ENCODE assay signal across 11 cellular contexts in genomic region chr14:101077511-101078074, GRCh38.
A peak's percentile ranks its signal among the peaks of the same experiment; 100 is the strongest.
DNase-seq lines count a peak whose midpoint lies in the region; ATAC-seq, FAIRE-seq and TF ChIP-seq lines count a peak whose summit lies in the region.
"Had no signal": no experiment of that assay in that cellular context is flagged by ENCODE, and none has a peak within 500 bp of the region (broad histone marks: within the 10 kb centered on the region; RNA-seq: fewer than 3 reads in every experiment).

No MANE protein-coding gene starts in this region.

- H4K20me1 ChIP-seq in K562 (replicated peaks; ENCODE audit: control insufficient read depth, insufficient read depth, low read length), result no peaks in the 10 kb centered on the region; the same call in 1 of the 2 replicates

- H3K4me3 ChIP-seq in K562, result no peak overlapping the region
- H3K4me3 ChIP-seq in left lung, result no peak overlapping the region
- peak overlapping the region; percentile 26 for H3K4me3 ChIP-seq in thymus (ENCODE audit: low read length)
- no peak overlapping the region for H3K4me3 ChIP-seq in mucosa of descending colon
- H3K4me3 ChIP-seq: psoas muscle had no signal

- TF ChIP-seq CTCF in K562 (IDR thresholded peaks at IDR 0.05 in 2 of 3, conservative IDR thresholded peaks at IDR 0.05 in 1 of 3; ENCODE audit: insufficient read depth in 2 of 3, low read depth in 1 of 3, low read length in 3 of 3) (no peak), left lung (IDR thresholded peaks at IDR 0.05) (no peak), mucosa of descending colon (IDR thresholded peaks at IDR 0.05) (no peak)

- peaks cover 47% of the 10 kb centered on the region for H3K27me3 Mint-ChIP-seq in activated CD8-positive, alpha-beta memory T cell treated with anti-CD3 and anti-CD28 coated beads, Interleukin-2, amount 10 ng/mL, durations not matched to agents 7 days and 5 days

- no peak for ATAC-seq in activated CD8-positive, alpha-beta memory T cell treated with anti-CD3 and anti-CD28 coated beads, Interleukin-2, amount 10 ng/mL, durations not matched to agents 7 days and 5 days
- no peak for ATAC-seq in K562
- no peak for ATAC-seq in left lung
- no peak for ATAC-seq in mucosa of descending colon
- ATAC-seq: CD8-positive, alpha-beta T cell; psoas muscle had no signal

- no peaks in the 10 kb centered on the region for H3K36me3 Mint-ChIP-seq in activated CD8-positive, alpha-beta memory T cell treated with anti-CD3 and anti-CD28 coated beads, Interleukin-2, amount 10 ng/mL, durations not matched to agents 7 days and 5 days
- H3K36me3 Mint-ChIP-seq: CD8-positive, alpha-beta T cell had no signal

- no peak overlapping the region for H3K4me2 ChIP-seq in K562 (ENCODE audit: insufficient read depth, low read length)

- no peak overlapping the region for H2AFZ ChIP-seq in K562 (ENCODE audit: low read depth, low read length)

- TF ChIP-seq EP300 in K562 (IDR thresholded peaks at IDR 0.05; ENCODE audit: low read length), result no peak

- FAIRE-seq in K562 (lab: Jason Lieb, UNC), result no peak

- H3K9ac ChIP-seq in K562 (ENCODE audit: insufficient read depth in 1 of 2, low read depth in 2 of 2, low read length in 2 of 2), result no peak overlapping the region

- POLR2A ChIA-PET in K562 (lab: Yijun Ruan, JAX), result no interaction called here

- H3K4me1 Mint-ChIP-seq in activated CD8-positive, alpha-beta memory T cell treated with anti-CD3 and anti-CD28 coated beads, Interleukin-2, amount 10 ng/mL, durations not matched to agents 7 days and 5 days, result no peaks in the 10 kb centered on the region

- DNase-seq in activated CD8-positive, alpha-beta memory T cell treated with anti-CD3 and anti-CD28 coated beads, Interleukin-2, amount 10 ng/mL, durations not matched to agents 7 days and 5 days, result peak; percentile 29
- DNase-seq in activated CD8-positive, alpha-beta memory T cell treated with anti-CD3 and anti-CD28 coated beads, Interleukin-2, amount 50 U/mL, for 48 hours, result no peak
- peak in 2 of 4 experiments; percentile 14 for DNase-seq in K562 (ENCODE audit: extremely low read depth in 1 of 4, low spot score in 3 of 4)
- peak; percentile 29 to 56 for DNase-seq in left lung
- no peak for DNase-seq in cerebellar nuclear complex (lab: John Stamatoyannopoulos, UW)
- DNase-seq in COR-L47 (lab: John Stamatoyannopoulos, UW), result no peak
- DNase-seq in mucosa of descending colon, result no peak
- DNase-seq: psoas muscle had no signal

- H3K4me1 ChIP-seq in K562 (replicated peaks in 1 of 2; ENCODE audit: control insufficient read depth in 2 of 2, insufficient read depth in 2 of 2, low read length in 2 of 2) (peaks cover 0 to 16% of the 10 kb centered on the region in 2 experiments; a peak in 2 of 5 replicates), left lung (no peaks in the 10 kb centered on the region), thymus (ENCODE audit: control insufficient read depth, insufficient read depth, low read length) (peaks cover 5% of the 10 kb centered on the region), mucosa of descending colon (ENCODE audit: low read depth) (peaks cover 3% of the 10 kb centered on the region)
- H3K4me1 ChIP-seq: psoas muscle had no signal

- 11% methylated on average over 21 of the region's 37 CpGs for WGBS in K562 (ENCODE audit: insufficient coverage, low coverage, missing lambda C conversion rate)
- WGBS in thymus, result 1% methylated on average over 37 of the region's 37 CpGs

- no peak for TF ChIP-seq RAD21 in K562 (CRISPR knock-in tag; conservative IDR thresholded peaks at IDR 0.05 in 1 of 2, IDR thresholded peaks at IDR 0.05 in 1 of 2)

- H3K27ac ChIP-seq in K562 (ENCODE audit: extremely low read depth, low read depth, low read length) (no peak overlapping the region), left lung (no peak overlapping the region), thymus (ENCODE audit: low read depth) (no peak overlapping the region)
- H3K27ac ChIP-seq: psoas muscle, RWPE1 had no signal

- no peaks in the 10 kb centered on the region for H3K9me3 Mint-ChIP-seq in activated CD8-positive, alpha-beta memory T cell treated with anti-CD3 and anti-CD28 coated beads, Interleukin-2, amount 10 ng/mL, durations not matched to agents 7 days and 5 days (ENCODE audit: low read depth)
- H3K9me3 Mint-ChIP-seq: CD8-positive, alpha-beta T cell had no signal

- H3K4me3 Mint-ChIP-seq in activated CD8-positive, alpha-beta memory T cell treated with anti-CD3 and anti-CD28 coated beads, Interleukin-2, amount 10 ng/mL, durations not matched to agents 7 days and 5 days, result no peak overlapping the region
- H3K4me3 Mint-ChIP-seq: CD8-positive, alpha-beta T cell had no signal

- intact Hi-C loops in K562 (cut with micrococcal nuclease), result no loop called here
- intact Hi-C loops in left lung (cut with DNase I), result no loop called here
- intact Hi-C loops in mucosa of descending colon (cut with DNase I, micrococcal nuclease), result no loop called here

- H3K27me3 ChIP-seq in K562 (ENCODE audit: control insufficient read depth in 2 of 2, insufficient read depth in 2 of 2, low read length in 2 of 2) (peaks cover 0 to 37% of the 10 kb centered on the region in 2 experiments; a peak in 2 of 5 replicates), left lung (peaks cover 29 to 75% of the 10 kb centered on the region in 2 donors), thymus (ENCODE audit: control insufficient read depth, insufficient read depth) (peaks cover 17% of the 10 kb centered on the region)

- no peak overlapping the region for H3K27ac Mint-ChIP-seq in activated CD8-positive, alpha-beta memory T cell treated with anti-CD3 and anti-CD28 coated beads, Interleukin-2, amount 10 ng/mL, durations not matched to agents 7 days and 5 days
- H3K27ac Mint-ChIP-seq: CD8-positive, alpha-beta T cell had no signal

- H3K9me3 ChIP-seq in K562 (replicated peaks; ENCODE audit: control insufficient read depth, insufficient read depth, low read depth, low read length) (no peaks in the 10 kb centered on the region), left lung (no peaks in the 10 kb centered on the region), thymus (ENCODE audit: control insufficient read depth) (no peaks in the 10 kb centered on the region), mucosa of descending colon (no peaks in the 10 kb centered on the region)

- H3K36me3 ChIP-seq in K562 (ENCODE audit: control insufficient read depth, insufficient read depth, low read length) (no peaks in the 10 kb centered on the region), left lung (no peaks in the 10 kb centered on the region), thymus (ENCODE audit: control insufficient read depth, insufficient read depth) (no peaks in the 10 kb centered on the region), mucosa of descending colon (ENCODE audit: low read depth) (no peaks in the 10 kb centered on the region)

- BruUV-seq in K562 (replicated peaks; lab: Mats Ljungman, UMichigan), result no TSS peak

- in situ Hi-C loops in K562 (cut with MboI), result no loop called here

- no peak for TF ChIP-seq POLR2A in K562 (conservative IDR thresholded peaks at IDR 0.05)

- H3K79me2 ChIP-seq in K562 (ENCODE audit: control insufficient read depth, insufficient read depth, low read length), result no peaks in the 10 kb centered on the region

- CTCF ChIA-PET in activated CD8-positive, alpha-beta memory T cell treated with anti-CD3 and anti-CD28 coated beads, Interleukin-2, amount 10 ng/mL, durations not matched to agents 7 days and 5 days (lab: Charles Lee), result interaction anchor here (0.6 kb wide), 1 partner anchor 160 kb away, joined by 3 read pairs; no protein-coding TSS in a partner anchor
- CTCF ChIA-PET in K562 (lab: Yijun Ruan, JAX; ENCODE audit: low intra/inter-chr PET ratio), result no interaction called here

- no peaks in the 10 kb centered on the region for H3K9me1 ChIP-seq in K562 (ENCODE audit: control insufficient read depth, insufficient read depth, low read length)

TF ChIP-seq in K562, 482 proteins besides CTCF, POLR2A, EP300 and RAD21:
- TF ChIP-seq THRB (CRISPR knock-in tag; conservative IDR thresholded peaks at IDR 0.05), result no peak
- peak; percentile 66 for TF ChIP-seq EGR1 (conservative IDR thresholded peaks at IDR 0.05)

Comparison
In these comparisons a context has a peak if more than half of its experiments do, and no peak if none do; other contexts are left out.
1. DNase-seq: peak in activated CD8-positive, alpha-beta memory T cell treated with anti-CD3 and anti-CD28 coated beads, Interleukin-2, amount 10 ng/mL, durations not matched to agents 7 days and 5 days (single experiment) and left lung (2 of 2); none in activated CD8-positive, alpha-beta memory T cell treated with anti-CD3 and anti-CD28 coated beads, Interleukin-2, amount 50 U/mL, for 48 hours (single experiment), cerebellar nuclear complex (0 of 2), COR-L47 (single experiment) and mucosa of descending colon (0 of 3).